In genomic region chr19:10418281-10419199, GRCh38 we compare ENCODE assay signal across 1 cellular context.
TF ChIP-seq lines count a peak whose summit lies in the region.

No MANE protein-coding gene starts in this region.

TF ChIP-seq in K562, 482 proteins besides CTCF, POLR2A, EP300 and RAD21 (continues in another document):
- TF ChIP-seq PBX2 (CRISPR knock-in tag; IDR thresholded peaks at IDR 0.05; ENCODE audit: low read depth): no peak
- no peak for TF ChIP-seq PBX2 (tag; conservative IDR thresholded peaks at IDR 0.05; ENCODE audit: low read depth)
- TF ChIP-seq ZBTB49 (CRISPR knock-in tag; IDR thresholded peaks at IDR 0.05; ENCODE audit: borderline replicate concordance): no peak
- TF ChIP-seq RBFOX2 (IDR thresholded peaks at IDR 0.05; ENCODE audit: low read depth, low read length): no peak
- no peak for TF ChIP-seq PPARD (CRISPR knock-in tag; IDR thresholded peaks at IDR 0.05)
- TF ChIP-seq CTCFL (IDR thresholded peaks at IDR 0.05; ENCODE audit: borderline replicate concordance, insufficient read depth, low read depth, low read length, poor library complexity, severe bottlenecking): peak; percentile 63
- TF ChIP-seq BRCA1 (IDR thresholded peaks at IDR 0.05): no peak
- TF ChIP-seq BRCA1 (CRISPR knock-in tag; IDR thresholded peaks at IDR 0.05): no peak
- TF ChIP-seq YY1 (IDR thresholded peaks at IDR 0.05; ENCODE audit: borderline replicate concordance in 1 of 3, control insufficient read depth in 1 of 3, extremely low read depth in 1 of 3, insufficient read depth in 3 of 3, insufficient read length in 1 of 3, insufficient replicate concordance in 2 of 3, low read depth in 1 of 3, low read length in 2 of 3): peak in 1 of 3 experiments; percentile 3
- TF ChIP-seq FOXK2 (conservative IDR thresholded peaks at IDR 0.05 in 1 of 2, IDR thresholded peaks at IDR 0.05 in 1 of 2; ENCODE audit: low read depth in 2 of 2): no peak
- TF ChIP-seq TARDBP (IDR thresholded peaks at IDR 0.05): no peak
- peak; percentile 13 for TF ChIP-seq NEUROD1 (IDR thresholded peaks at IDR 0.05; ENCODE audit: borderline replicate concordance, low read depth, low read length, partially characterized antibody)
- TF ChIP-seq SMAD3 (CRISPR knock-in tag; conservative IDR thresholded peaks at IDR 0.05): no peak
- no peak for TF ChIP-seq MCM2 (IDR thresholded peaks at IDR 0.05; ENCODE audit: low read depth)
- TF ChIP-seq ZNF311 (CRISPR knock-in tag; IDR thresholded peaks at IDR 0.05): no peak
- no peak for TF ChIP-seq BRF1 (IDR thresholded peaks at IDR 0.05; ENCODE audit: borderline replicate concordance, extremely low read depth, insufficient read length)
- TF ChIP-seq E2F8 (IDR thresholded peaks at IDR 0.05; ENCODE audit: low read depth, partially characterized antibody): no peak
- TF ChIP-seq ZBTB40 (IDR thresholded peaks at IDR 0.05): 0 out of 2 replicates have a peak, but pooled peaks have one; percentile 28
- TF ChIP-seq ZBTB40 (CRISPR knock-in tag; IDR thresholded peaks at IDR 0.05): no peak
- peak; percentile 16; the same call in 1 of the 2 replicates for TF ChIP-seq POLR2AphosphoS5 (IDR thresholded peaks at IDR 0.05; ENCODE audit: control insufficient read depth, insufficient read depth, low read depth, low read length)
- no peak for TF ChIP-seq ZNF76 (CRISPR knock-in tag; IDR thresholded peaks at IDR 0.05; ENCODE audit: borderline replicate concordance)
- TF ChIP-seq MAZ (CRISPR knock-in tag; conservative IDR thresholded peaks at IDR 0.05 in 1 of 2, IDR thresholded peaks at IDR 0.05 in 1 of 2): no peak
- no peak for TF ChIP-seq MNT (conservative IDR thresholded peaks at IDR 0.05)
- no peak for TF ChIP-seq ZNF239 (CRISPR knock-in tag; IDR thresholded peaks at IDR 0.05)
- TF ChIP-seq TRIM28 (IDR thresholded peaks at IDR 0.05): no peak
- TF ChIP-seq CHCHD3 (CRISPR knock-in tag; IDR thresholded peaks at IDR 0.05): no peak
- no peak for TF ChIP-seq E2F5 (CRISPR knock-in tag; IDR thresholded peaks at IDR 0.05)
- TF ChIP-seq TAF9B (IDR thresholded peaks at IDR 0.05; ENCODE audit: partially characterized antibody): peak; percentile 29
- TF ChIP-seq ZNF398 (CRISPR knock-in tag; IDR thresholded peaks at IDR 0.05): no peak
